In genomic region chr6:41200296-41200900, GRCh38 we compare ENCODE assay signal across 9 cellular contexts. TPM values are rescaled to one million over a fixed set of nuclear protein-coding genes. Genes with fewer than 3 reads are reported as not detected.
DNase-seq lines count a peak whose midpoint lies in the region; ATAC-seq and TF ChIP-seq lines count a peak whose summit lies in the region.
"Had no signal": no experiment of that assay in that cellular context is flagged by ENCODE, and none has a peak within 500 bp of the region (broad histone marks: within the 10 kb centered on the region; RNA-seq: fewer than 3 reads in every experiment).

No MANE protein-coding gene starts in this region.

- peaks cover 47% of the 10 kb centered on the region for H3K4me1 Mint-ChIP-seq in activated CD4-positive, alpha-beta memory T cell treated with anti-CD3 and anti-CD28 coated beads for 36 hours (ENCODE audit: low read depth)

- peak overlapping the region; percentile 69 for H3K4me3 Mint-ChIP-seq in activated CD4-positive, alpha-beta memory T cell treated with anti-CD3 and anti-CD28 coated beads for 36 hours

- no peaks in the 10 kb centered on the region for H3K79me2 ChIP-seq in KMS-11 (ENCODE audit: insufficient read depth, low read depth)

- peaks cover 9% of the 10 kb centered on the region for H3K36me3 Mint-ChIP-seq in activated CD4-positive, alpha-beta memory T cell treated with anti-CD3 and anti-CD28 coated beads for 36 hours

- no peaks in the 10 kb centered on the region for H4K20me1 ChIP-seq in KMS-11 (ENCODE audit: insufficient read depth)

- POLR2A ChIA-PET in activated CD4-positive, alpha-beta memory T cell treated with anti-CD3 and anti-CD28 coated beads for 36 hours (lab: Charles Lee) = interaction anchor here (0.6 to 1.5 kb wide), 4 partner anchors 13 to 124 kb away, joined by 3 to 4 read pairs (median 3); no protein-coding TSS in a partner anchor

- H3K4me1 ChIP-seq in KMS-11 (ENCODE audit: low read depth, poor library complexity, severe bottlenecking) (peaks cover 25% of the 10 kb centered on the region), uterus (no peaks in the 10 kb centered on the region)

- no peak overlapping the region for H3K4me3 ChIP-seq in KMS-11 (IDR thresholded peaks at IDR 0.05; ENCODE audit: insufficient read depth, low read depth, low read length)
- no peak overlapping the region for H3K4me3 ChIP-seq in fibroblast of pulmonary artery (replicated peaks; ENCODE audit: low read depth, low read length)
- no peak overlapping the region for H3K4me3 ChIP-seq in uterus

- H3K4me2 ChIP-seq in KMS-11 = peak overlapping the region; percentile 72

- H3K9me3 Mint-ChIP-seq in activated CD4-positive, alpha-beta memory T cell treated with anti-CD3 and anti-CD28 coated beads for 36 hours = no peaks in the 10 kb centered on the region

- no peaks in the 10 kb centered on the region for H3K9me3 ChIP-seq in uterus

- TF ChIP-seq POLR2A in uterus (IDR thresholded peaks at IDR 0.05) = no peak

- H3K9ac ChIP-seq in KMS-11 = peak overlapping the region; percentile 20; the same call in 1 of the 2 replicates

- peak; percentile 32 for ATAC-seq in GM18502 (IDR thresholded peaks at IDR 0.05; ENCODE audit: poor library complexity, unreplicated experiment)

- CTCF ChIA-PET in activated CD4-positive, alpha-beta memory T cell treated with anti-CD3 and anti-CD28 coated beads for 36 hours (lab: Charles Lee) = interaction anchor here (0.8 to 1.1 kb wide), 5 partner anchors 9 to 106 kb away, joined by 3 to 5 read pairs (median 3); no protein-coding TSS in a partner anchor

- peak overlapping the region; percentile 83 for H2AFZ ChIP-seq in KMS-11 (ENCODE audit: low read depth)

- H3K36me3 ChIP-seq in KMS-11 (ENCODE audit: insufficient read depth) = no peaks in the 10 kb centered on the region
- no peaks in the 10 kb centered on the region for H3K36me3 ChIP-seq in uterus

- H3K27me3 ChIP-seq in KMS-11 (ENCODE audit: insufficient read depth, low read depth) (no peaks in the 10 kb centered on the region), uterus (no peaks in the 10 kb centered on the region)

- no peaks in the 10 kb centered on the region for H3K27me3 Mint-ChIP-seq in activated CD4-positive, alpha-beta memory T cell treated with anti-CD3 and anti-CD28 coated beads for 36 hours

- H3K27ac Mint-ChIP-seq in activated CD4-positive, alpha-beta memory T cell treated with anti-CD3 and anti-CD28 coated beads for 36 hours = peak overlapping the region; percentile 95

- intact Hi-C loops in activated CD4-positive, alpha-beta memory T cell treated with anti-CD3 and anti-CD28 coated beads for 36 hours (cut with micrococcal nuclease) = loop anchor here (1.0 to 5.0 kb wide), 5 partner anchors 18 to 128 kb away; partner anchors contain the start of genes NFYA and OARD1
- intact Hi-C loops in uterus (cut with DNase I; ENCODE audit: low total_unique reads) = no loop called here

- peak; percentile 78 for DNase-seq in activated CD4-positive, alpha-beta memory T cell treated with anti-CD3 and anti-CD28 coated beads for 36 hours
- DNase-seq in fibroblast of pulmonary artery (ENCODE audit: low read depth) = peak; percentile 52
- DNase-seq in stimulated activated CD4-positive, alpha-beta T cell treated with anti-CD3 and anti-CD28 coated beads, Interleukin-15, amount 100 ng/mL, for 24 hours = peak; percentile 59
- no peak for DNase-seq in GM03348 (ENCODE audit: low spot score)
- DNase-seq in cortex of kidney (lab: John Stamatoyannopoulos, UW) = no peak
- DNase-seq in uterus = no peak

- no peak for TF ChIP-seq CTCF in KMS-11 (conservative IDR thresholded peaks at IDR 0.05; ENCODE audit: low read depth, low read length)
- no peak for TF ChIP-seq CTCF in fibroblast of pulmonary artery (IDR thresholded peaks at IDR 0.05; ENCODE audit: low read length, missing control alignments)
- no peak for TF ChIP-seq CTCF in uterus (IDR thresholded peaks at IDR 0.05)

- H3K27ac ChIP-seq in KMS-11 = peak overlapping the region; percentile 70
- H3K27ac ChIP-seq in uterus = no peak overlapping the region

RNA-seq across cellular contexts. Expression of gene TREML2, which starts 0.6 kb away (rescaled TPM):
- total RNA-seq in activated CD4-positive, alpha-beta memory T cell treated with anti-CD3 and anti-CD28 coated beads for 36 hours = 1 to 10 TPM; 7.4 to 7.5 TPM
- under 1 TPM in 1 of 4 donors, not detected in 3; 0.12 TPM for total RNA-seq in uterus
- total RNA-seq: glomerular endothelial cell had no signal

RNA-seq across cellular contexts. Expression of gene TREML4, which starts 27.8 kb away (rescaled TPM):
- not detected for total RNA-seq in activated CD4-positive, alpha-beta memory T cell treated with anti-CD3 and anti-CD28 coated beads for 36 hours
- total RNA-seq in uterus = not detected
- total RNA-seq: glomerular endothelial cell had no signal

RNA-seq across cellular contexts. Expression of gene TREM2, which starts 37.5 kb away (rescaled TPM):
- not detected for total RNA-seq in activated CD4-positive, alpha-beta memory T cell treated with anti-CD3 and anti-CD28 coated beads for 36 hours
- total RNA-seq in uterus = 1 to 10 TPM in 1 of 4 donors, not detected in 3; 1.0 TPM
- total RNA-seq: glomerular endothelial cell had no signal

RNA-seq across cellular contexts. Expression of gene TREML1, which starts 46.3 kb away (rescaled TPM):
- total RNA-seq in activated CD4-positive, alpha-beta memory T cell treated with anti-CD3 and anti-CD28 coated beads for 36 hours = not detected
- 1 to 10 TPM in 1 of 4 donors, not detected in 3; 8.2 TPM for total RNA-seq in uterus
- total RNA-seq: glomerular endothelial cell had no signal

Comparison
In these comparisons a context has a peak if more than half of its experiments do, and no peak if none do; other contexts are left out.
1. DNase-seq: peak in activated CD4-positive, alpha-beta memory T cell treated with anti-CD3 and anti-CD28 coated beads for 36 hours (single experiment), fibroblast of pulmonary artery (single experiment) and stimulated activated CD4-positive, alpha-beta T cell treated with anti-CD3 and anti-CD28 coated beads, Interleukin-15, amount 100 ng/mL, for 24 hours (single experiment); none in GM03348 (single experiment), cortex of kidney (single experiment) and uterus (0 of 2).
2. RNA of gene TREML2, which starts 0.6 kb away (total RNA-seq): 7.4 to 7.5 TPM in activated CD4-positive, alpha-beta memory T cell treated with anti-CD3 and anti-CD28 coated beads for 36 hours; 0.12 TPM in uterus; every median in the first group is over 4 times any median in the second.